Comparison of ENCODE assay signal across 32 cellular contexts in the genomic region with DNA sequence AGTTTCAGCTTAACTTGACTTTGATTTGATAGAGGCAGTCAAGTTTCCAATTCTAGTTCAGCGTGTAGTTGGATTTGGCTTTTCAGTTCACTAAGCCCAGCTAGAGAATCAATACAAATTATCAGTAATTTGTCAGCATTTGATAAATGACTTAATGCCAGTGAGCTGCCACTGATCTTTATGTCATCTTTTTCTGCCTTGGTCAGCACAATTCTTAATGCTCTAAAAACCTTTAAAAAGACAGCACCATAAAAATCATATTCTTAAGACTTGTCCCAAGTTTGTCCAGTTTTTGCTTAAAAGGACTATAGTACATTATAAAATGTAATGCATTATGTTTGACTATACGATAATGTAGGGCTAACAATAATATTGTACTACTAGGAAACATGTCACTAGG.
"Had no signal": no experiment of that assay in that cellular context is flagged by ENCODE, and none has a peak within 500 bp of the region (broad histone marks: within the 10 kb centered on the region; RNA-seq: fewer than 3 reads in every experiment).

No MANE protein-coding gene starts in this region.

- H3K4me3 ChIP-seq: adrenal gland, body of pancreas, coronary artery, dorsolateral prefrontal cortex, heart left ventricle had no signal

- H3K36me3 Mint-ChIP-seq: activated CD4-positive, alpha-beta memory T cell treated with anti-CD3 and anti-CD28 coated beads for 36 hours; activated CD8-positive, alpha-beta memory T cell treated with anti-CD3 and anti-CD28 coated beads, Interleukin-2, amount 10 ng/mL, durations not matched to agents 7 days and 5 days; activated naive CD4-positive, alpha-beta T cell treated with anti-CD3 and anti-CD28 coated beads, Interleukin-2, amount 50 U/mL, for 24 hours; activated naive CD8-positive, alpha-beta T cell treated with anti-CD3 and anti-CD28 coated beads for 36 hours had no signal

- ATAC-seq: activated CD4-positive, alpha-beta T cell treated with anti-CD3 and anti-CD28 coated beads for 36 hours; activated CD8-positive, alpha-beta memory T cell treated with anti-CD3 and anti-CD28 coated beads, Interleukin-2, amount 10 ng/mL, durations not matched to agents 7 days and 5 days; activated CD8-positive, alpha-beta T cell treated with anti-CD3 and anti-CD28 coated beads, Interleukin-2, amount 10 ng/mL, durations not matched to agents 7 days and 5 days; activated naive CD8-positive, alpha-beta T cell treated with anti-CD3 and anti-CD28 coated beads, Interleukin-2, amount 50 U/mL, for 24 hours; body of pancreas; esophagus mucosa; heart left ventricle had no signal

- H3K36me3 ChIP-seq: adrenal gland, heart left ventricle had no signal

- H3K9me3 Mint-ChIP-seq: activated CD4-positive, alpha-beta T cell treated with anti-CD3 and anti-CD28 coated beads, Interleukin-2, amount 10 ng/mL, durations not matched to agents 24 days and 14 days; activated naive CD4-positive, alpha-beta T cell treated with anti-CD3 and anti-CD28 coated beads for 36 hours; activated naive CD8-positive, alpha-beta T cell treated with anti-CD3 and anti-CD28 coated beads, Interleukin-2, amount 50 U/mL, for 24 hours; activated T-helper 1 cell treated with anti-CD3 and anti-CD28 coated beads, Interleukin-12 subunit alpha, Interleukin-12 subunit beta, Interleukin-2, Interleukin-4 antibody, amounts not matched to agents 30 ng/mL and 10 ng/mL and 1 ng/mL, durations not matched to agents 14 hours and 24 hours and 36 hours; dendritic cell treated with granulocyte-macrophage colony-stimulating factor and Interleukin-4, amounts not matched to agents 40 ng/mL and 50 ng/mL, for 4 days; endodermal cell had no signal

- H3K9me3 ChIP-seq: adrenal gland, body of pancreas, heart left ventricle had no signal

- H3K27me3 ChIP-seq: adrenal gland, body of pancreas, dorsolateral prefrontal cortex, heart left ventricle had no signal

- H3K27ac ChIP-seq: adrenal gland, body of pancreas, coronary artery, dorsolateral prefrontal cortex, heart left ventricle had no signal

- H3K27me3 Mint-ChIP-seq: activated CD4-positive, alpha-beta memory T cell treated with anti-CD3 and anti-CD28 coated beads for 36 hours; activated CD4-positive, alpha-beta T cell treated with anti-CD3 and anti-CD28 coated beads for 36 hours; activated CD4-positive, alpha-beta T cell treated with anti-CD3 and anti-CD28 coated beads, Interleukin-2, amount 10 ng/mL, durations not matched to agents 24 days and 14 days; activated CD8-positive, alpha-beta memory T cell treated with anti-CD3 and anti-CD28 coated beads, Interleukin-2, amount 10 ng/mL, durations not matched to agents 7 days and 5 days; activated naive CD4-positive, alpha-beta T cell treated with anti-CD3 and anti-CD28 coated beads, Interleukin-2, amount 50 U/mL, for 24 hours; activated naive CD8-positive, alpha-beta T cell treated with anti-CD3 and anti-CD28 coated beads for 36 hours; activated naive CD8-positive, alpha-beta T cell treated with anti-CD3 and anti-CD28 coated beads, Interleukin-2, amount 50 U/mL, for 24 hours; dendritic cell treated with granulocyte-macrophage colony-stimulating factor and Interleukin-4, amounts not matched to agents 40 ng/mL and 50 ng/mL, for 4 days had no signal

- DNase-seq: activated CD4-positive, alpha-beta memory T cell treated with anti-CD3 and anti-CD28 coated beads for 36 hours; activated CD4-positive, alpha-beta T cell treated with anti-CD3 and anti-CD28 coated beads for 36 hours; activated CD4-positive, alpha-beta T cell treated with anti-CD3 and anti-CD28 coated beads, Interleukin-2, amount 10 ng/mL, durations not matched to agents 24 days and 14 days; activated CD4-positive, CD25-positive, alpha-beta regulatory T cell; activated CD4-positive, CD25-positive, alpha-beta regulatory T cell treated with anti-CD3 and anti-CD28 coated beads, Interleukin-2, amount 50 U/mL, for 72 hours; activated CD8-positive, alpha-beta memory T cell treated with anti-CD3 and anti-CD28 coated beads, Interleukin-2, amount 10 ng/mL, durations not matched to agents 7 days and 5 days; activated CD8-positive, alpha-beta memory T cell treated with anti-CD3 and anti-CD28 coated beads, Interleukin-2, amount 50 U/mL, for 4 hours; activated CD8-positive, alpha-beta T cell treated with anti-CD3 and anti-CD28 coated beads, Interleukin-2, amount 10 ng/mL, durations not matched to agents 7 days and 5 days; activated effector memory CD4-positive, alpha-beta T cell treated with anti-CD3 and anti-CD28 coated beads, Interleukin-2, amount 50 U/mL, for 16 hours; activated naive CD4-positive, alpha-beta T cell treated with anti-CD3 and anti-CD28 coated beads for 36 hours; activated naive CD8-positive, alpha-beta T cell treated with anti-CD3 and anti-CD28 coated beads for 36 hours; activated naive CD8-positive, alpha-beta T cell treated with anti-CD3 and anti-CD28 coated beads, Interleukin-2, amount 50 U/mL, for 24 hours; activated T-cell treated with anti-CD3 and anti-CD28 coated beads, Interleukin-2, amount 50 U/mL, for 1 hour; activated T-cell treated with anti-CD3 and anti-CD28 coated beads, Interleukin-2, amount 50 U/mL, for 48 hours; adrenal gland; amygdala; aorta; body of pancreas; central memory CD4-positive, alpha-beta T cell; cerebellar nuclear complex; dorsolateral prefrontal cortex; effector memory CD4-positive, alpha-beta T cell; endodermal cell; foreskin fibroblast; heart left ventricle; T-helper 2 cell had no signal

- H3K4me1 Mint-ChIP-seq: activated CD4-positive, alpha-beta T cell treated with anti-CD3 and anti-CD28 coated beads for 36 hours; activated CD4-positive, alpha-beta T cell treated with anti-CD3 and anti-CD28 coated beads, Interleukin-2, amount 10 ng/mL, durations not matched to agents 24 days and 14 days; activated CD8-positive, alpha-beta memory T cell treated with anti-CD3 and anti-CD28 coated beads, Interleukin-2, amount 10 ng/mL, durations not matched to agents 7 days and 5 days; activated naive CD4-positive, alpha-beta T cell treated with anti-CD3 and anti-CD28 coated beads, Interleukin-2, amount 50 U/mL, for 24 hours; activated naive CD8-positive, alpha-beta T cell treated with anti-CD3 and anti-CD28 coated beads for 36 hours; activated naive CD8-positive, alpha-beta T cell treated with anti-CD3 and anti-CD28 coated beads, Interleukin-2, amount 50 U/mL, for 24 hours; endodermal cell had no signal

- H3K27ac Mint-ChIP-seq: activated CD4-positive, alpha-beta memory T cell treated with anti-CD3 and anti-CD28 coated beads for 36 hours; activated CD4-positive, alpha-beta T cell treated with anti-CD3 and anti-CD28 coated beads for 36 hours; activated CD4-positive, alpha-beta T cell treated with anti-CD3 and anti-CD28 coated beads, Interleukin-2, amount 10 ng/mL, durations not matched to agents 24 days and 14 days; activated CD8-positive, alpha-beta memory T cell treated with anti-CD3 and anti-CD28 coated beads, Interleukin-2, amount 10 ng/mL, durations not matched to agents 7 days and 5 days; activated CD8-positive, alpha-beta T cell treated with anti-CD3 and anti-CD28 coated beads, Interleukin-2, amount 10 ng/mL, durations not matched to agents 7 days and 5 days; activated naive CD4-positive, alpha-beta T cell treated with anti-CD3 and anti-CD28 coated beads for 36 hours; activated naive CD4-positive, alpha-beta T cell treated with anti-CD3 and anti-CD28 coated beads, Interleukin-2, amount 50 U/mL, for 24 hours; activated naive CD8-positive, alpha-beta T cell treated with anti-CD3 and anti-CD28 coated beads for 36 hours; activated naive CD8-positive, alpha-beta T cell treated with anti-CD3 and anti-CD28 coated beads, Interleukin-2, amount 50 U/mL, for 24 hours; activated T-helper 1 cell treated with anti-CD3 and anti-CD28 coated beads, Interleukin-12 subunit alpha, Interleukin-12 subunit beta, Interleukin-2, Interleukin-4 antibody, amounts not matched to agents 30 ng/mL and 10 ng/mL and 1 ng/mL, durations not matched to agents 14 hours and 24 hours and 36 hours; activated T-helper 2 cell treated with anti-CD3 and anti-CD28 coated beads, Interferon-gamma antibody, Interleukin-2, Interleukin-4, amounts not matched to agents 10 μg/mL and 5 μg/mL and 100 μg/mL, durations not matched to agents 14 hours and 24 hours and 36 hours; dendritic cell treated with granulocyte-macrophage colony-stimulating factor and Interleukin-4, amounts not matched to agents 40 ng/mL and 50 ng/mL, for 4 days; endodermal cell had no signal

- H3K4me1 ChIP-seq: adrenal gland, body of pancreas, heart left ventricle had no signal

- H3K4me3 Mint-ChIP-seq: activated CD4-positive, alpha-beta memory T cell treated with anti-CD3 and anti-CD28 coated beads for 36 hours; activated CD4-positive, alpha-beta T cell treated with anti-CD3 and anti-CD28 coated beads for 36 hours; activated CD4-positive, alpha-beta T cell treated with anti-CD3 and anti-CD28 coated beads, Interleukin-2, amount 10 ng/mL, durations not matched to agents 24 days and 14 days; activated CD8-positive, alpha-beta memory T cell treated with anti-CD3 and anti-CD28 coated beads, Interleukin-2, amount 10 ng/mL, durations not matched to agents 7 days and 5 days; activated CD8-positive, alpha-beta T cell treated with anti-CD3 and anti-CD28 coated beads, Interleukin-2, amount 10 ng/mL, durations not matched to agents 7 days and 5 days; activated naive CD4-positive, alpha-beta T cell treated with anti-CD3 and anti-CD28 coated beads for 36 hours; activated naive CD4-positive, alpha-beta T cell treated with anti-CD3 and anti-CD28 coated beads, Interleukin-2, amount 50 U/mL, for 24 hours; activated naive CD8-positive, alpha-beta T cell treated with anti-CD3 and anti-CD28 coated beads for 36 hours; activated naive CD8-positive, alpha-beta T cell treated with anti-CD3 and anti-CD28 coated beads, Interleukin-2, amount 50 U/mL, for 24 hours; activated T-helper 1 cell treated with anti-CD3 and anti-CD28 coated beads, Interleukin-12 subunit alpha, Interleukin-12 subunit beta, Interleukin-2, Interleukin-4 antibody, amounts not matched to agents 30 ng/mL and 10 ng/mL and 1 ng/mL, durations not matched to agents 14 hours and 24 hours and 36 hours; dendritic cell treated with granulocyte-macrophage colony-stimulating factor and Interleukin-4, amounts not matched to agents 40 ng/mL and 50 ng/mL, for 4 days; endodermal cell had no signal
